9 cellular contexts compared by ENCODE assay signal in the genomic region with DNA sequence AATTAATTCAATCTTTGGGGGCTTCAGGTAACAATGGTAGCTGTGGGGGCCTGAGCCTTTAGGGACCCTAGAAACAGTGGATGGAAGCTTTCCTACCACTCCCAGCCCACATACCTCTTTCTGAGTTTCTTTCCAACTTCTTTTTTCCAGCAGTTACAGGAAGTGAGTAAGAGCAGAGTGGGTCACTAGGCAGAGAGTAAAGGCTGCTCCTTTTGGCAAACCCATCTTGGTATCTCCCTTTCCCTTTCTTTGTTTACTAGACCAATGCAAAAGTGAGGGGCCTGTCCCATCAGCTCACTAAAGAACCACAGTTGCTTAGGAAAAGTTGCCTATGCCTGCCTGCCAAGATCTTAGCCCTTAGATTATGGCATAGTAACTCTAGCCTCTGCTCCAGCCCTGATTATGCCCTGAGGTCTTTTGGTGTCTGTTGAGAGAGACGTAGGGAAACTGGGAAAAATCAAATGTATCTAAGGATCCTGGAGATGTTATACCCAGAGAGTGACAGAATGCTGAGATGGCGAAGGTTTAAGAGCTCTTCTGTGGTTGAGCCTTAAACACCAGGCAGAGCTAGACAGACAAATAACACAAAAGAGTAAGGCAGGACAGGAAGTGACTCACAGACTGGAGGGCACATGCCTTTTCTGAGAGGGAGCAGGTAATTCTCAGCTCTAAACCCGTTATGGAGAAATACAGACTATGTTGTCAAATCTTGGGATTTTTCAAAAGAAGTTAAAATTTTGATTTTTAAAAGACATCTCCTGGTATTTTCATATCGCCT. TPM values are rescaled to one million over a fixed set of nuclear protein-coding genes. Genes with fewer than 3 reads are reported as not detected.
DNase-seq lines count a peak whose midpoint lies in the region; ATAC-seq, FAIRE-seq and TF ChIP-seq lines count a peak whose summit lies in the region.
"Had no signal": no experiment of that assay in that cellular context is flagged by ENCODE, and none has a peak within 500 bp of the region (broad histone marks: within the 10 kb centered on the region; RNA-seq: fewer than 3 reads in every experiment).

No MANE protein-coding gene starts in this region.

- H3K36me3 ChIP-seq in GM12878 (ENCODE audit: control insufficient read depth in 2 of 2, insufficient read depth in 2 of 2, low read length in 1 of 2), result no peaks in the 10 kb centered on the region
- H3K36me3 ChIP-seq in neuronal stem cell (replicated peaks in 1 of 2; ENCODE audit: control insufficient read depth in 2 of 2, insufficient read depth in 2 of 2, low read length in 2 of 2), result no peaks in the 10 kb centered on the region

- no TSS peak for BruUV-seq in GM12878 (replicated peaks; lab: Mats Ljungman, UMichigan)

- H4K8ac ChIP-seq in neuronal stem cell (ENCODE audit: low read depth, low read length), result no peak overlapping the region

- DNase-seq in NOMO-1 (lab: John Stamatoyannopoulos, UW; ENCODE audit: unreplicated experiment in 2 of 2), result peak; percentile 17 to 24
- DNase-seq in NOMO-1 treated with dmso at 0.1 percent for 144 hours (lab: John Stamatoyannopoulos, UW; ENCODE audit: unreplicated experiment), result no peak
- peak; percentile 57 for DNase-seq in MV-4-11 (lab: John Stamatoyannopoulos, UW)
- no peak for DNase-seq in GM12878 (ENCODE audit: low read depth, low spot score)
- DNase-seq in neuronal stem cell (ENCODE audit: low spot score), result no peak
- no peak for DNase-seq in SK-N-DZ (ENCODE audit: low spot score)
- DNase-seq in left cardiac atrium, result no peak
- no peak for DNase-seq in GOT3 (lab: John Stamatoyannopoulos, UW)

- H3K18ac ChIP-seq in neuronal stem cell (ENCODE audit: low read length), result no peak overlapping the region

- H3K79me2 ChIP-seq in GM12878 (ENCODE audit: control insufficient read depth, insufficient read depth, low read length), result no peaks in the 10 kb centered on the region

- ATAC-seq in GM12878 (peak; percentile 89), left cardiac atrium (no peak)

- H3K27ac ChIP-seq in GM12878 (ENCODE audit: control insufficient read depth, insufficient read depth) (no peak overlapping the region), neuronal stem cell (replicated peaks; ENCODE audit: low read length) (no peak overlapping the region)

- H3K9me3 ChIP-seq in GM12878 (replicated peaks; ENCODE audit: control insufficient read depth, insufficient read depth, low read length) (no peaks in the 10 kb centered on the region), neuronal stem cell (replicated peaks in 1 of 2; ENCODE audit: control insufficient read depth in 2 of 2, insufficient read depth in 1 of 2, low read depth in 1 of 2, low read length in 2 of 2) (no peaks in the 10 kb centered on the region)

- H3K27me3 ChIP-seq in GM12878 (replicated peaks in 1 of 2; ENCODE audit: control insufficient read depth in 2 of 2, insufficient read depth in 2 of 2, low read length in 1 of 2) (no peaks in the 10 kb centered on the region), neuronal stem cell (ENCODE audit: control insufficient read depth in 3 of 3, insufficient read depth in 3 of 3, low read depth in 1 of 3, low read length in 3 of 3) (peaks cover 0 to 1% (median 0%) of the 10 kb centered on the region in 3 experiments)

- no peak overlapping the region for H2BK120ac ChIP-seq in neuronal stem cell (ENCODE audit: low read depth, low read length)

- no peak overlapping the region for H2BK15ac ChIP-seq in neuronal stem cell (ENCODE audit: low read length)

- no peak overlapping the region for H2AK5ac ChIP-seq in neuronal stem cell (ENCODE audit: low read depth, low read length)

- H2AFZ ChIP-seq in GM12878 (ENCODE audit: control insufficient read depth, low read depth, low read length), result no peak overlapping the region
- H2AFZ ChIP-seq in neuronal stem cell (ENCODE audit: low read length), result peak overlapping the region; percentile 75

- in situ Hi-C loops in GM12878 (cut with MboI), result no loop called here

- H2BK12ac ChIP-seq in neuronal stem cell (ENCODE audit: low read length), result no peak overlapping the region

- H3K79me1 ChIP-seq in neuronal stem cell (ENCODE audit: low read depth, low read length), result no peaks in the 10 kb centered on the region

- H4K91ac ChIP-seq in neuronal stem cell (ENCODE audit: low read depth, low read length, poor library complexity), result no peak overlapping the region

- H3K4ac ChIP-seq in neuronal stem cell (ENCODE audit: low read length), result no peak overlapping the region

- H3K4me1 ChIP-seq in GM12878 (ENCODE audit: control insufficient read depth, insufficient read depth, low read length) (no peaks in the 10 kb centered on the region), neuronal stem cell (ENCODE audit: control insufficient read depth in 2 of 2, insufficient read depth in 1 of 2, low read depth in 1 of 2, low read length in 2 of 2) (peaks cover 2 to 9% of the 10 kb centered on the region in 2 donors)

- H3K9ac ChIP-seq in GM12878 (ENCODE audit: control insufficient read depth, insufficient read depth, low read length) (no peak overlapping the region), neuronal stem cell (ENCODE audit: low read depth, low read length, poor library complexity) (no peak overlapping the region)

- no peak for TF ChIP-seq EP300 in GM12878 (IDR thresholded peaks at IDR 0.05; ENCODE audit: borderline replicate concordance in 1 of 2, control insufficient read depth in 1 of 2, low read depth in 2 of 2, low read length in 2 of 2)

- no peak overlapping the region for H3K4me2 ChIP-seq in GM12878 (ENCODE audit: control insufficient read depth, insufficient read depth)
- H3K4me2 ChIP-seq in neuronal stem cell (ENCODE audit: insufficient read depth, low read length, poor library complexity, severe bottlenecking), result no peak overlapping the region

- intact Hi-C loops in GM12878 (cut with micrococcal nuclease; ENCODE audit: unreplicated experiment) (no loop called here), left cardiac atrium (cut with DNase I) (no loop called here)

- POLR2A ChIA-PET in GM12878 (lab: Charles Lee), result interaction anchor here (0.6 to 0.7 kb wide), 2 partner anchors 9 to 181 kb away, joined by 3 read pairs; no protein-coding TSS in a partner anchor

- CTCF ChIA-PET in GM12878 (lab: Yijun Ruan, JAX), result interaction anchor here (0.6 to 0.9 kb wide), 2 partner anchors 391 to 1776 kb away, joined by 3 to 5 read pairs; no protein-coding TSS in a partner anchor

- TF ChIP-seq RAD21 in GM12878 (IDR thresholded peaks at IDR 0.05; ENCODE audit: insufficient read depth, low read depth, low read length), result no peak

- TF ChIP-seq POLR2A in GM12878 (IDR thresholded peaks at IDR 0.05; ENCODE audit: low read depth, low read length), result no peak

- RAD21 ChIA-PET in GM12878 (lab: Charles Lee; ENCODE audit: unreplicated experiment), result interaction anchor here (0.7 kb wide), 1 partner anchor 391 kb away, joined by 3 read pairs; no protein-coding TSS in a partner anchor

- no peak overlapping the region for H2BK5ac ChIP-seq in neuronal stem cell (ENCODE audit: low read length)

- no peak overlapping the region for H3K4me3 ChIP-seq in GM12878
- H3K4me3 ChIP-seq in neuronal stem cell (ENCODE audit: low read length in 2 of 2), result no peak overlapping the region

- TF ChIP-seq CTCF in GM12878 (IDR thresholded peaks at IDR 0.05 in 2 of 3, conservative IDR thresholded peaks at IDR 0.05 in 1 of 3; ENCODE audit: control insufficient read depth in 2 of 3, extremely low read depth in 1 of 3, insufficient read depth in 1 of 3, low read depth in 3 of 3, low read length in 3 of 3), result no peak

- no peak for FAIRE-seq in GM12878 (lab: Jason Lieb, UNC)

- no peak overlapping the region for H3K14ac ChIP-seq in neuronal stem cell (ENCODE audit: low read length)

- WGBS in GM12878 (ENCODE audit: insufficient coverage, insufficient replicate concordance, low lambda C conversion rate, missing lambda C conversion rate), result 14% methylated on average over 4 of the region's 4 CpGs
- no CpG with 5 or more reads among the region's 4 CpGs for WGBS in neuronal stem cell (ENCODE audit: extremely low coverage in 2 of 2, insufficient read length in 2 of 2, insufficient replicate concordance in 1 of 2), 2 donors

- no peaks in the 10 kb centered on the region for H4K20me1 ChIP-seq in GM12878 (ENCODE audit: control insufficient read depth, insufficient read depth)

- SMC1A ChIA-PET in GM12878 (lab: Charles Lee; ENCODE audit: uncharacterized antibody, unreplicated experiment), result interaction anchor here (1.1 to 1.2 kb wide), 2 partner anchors 14 to 390 kb away, joined by 3 to 7 read pairs; no protein-coding TSS in a partner anchor

- H3K23ac ChIP-seq in neuronal stem cell (ENCODE audit: low read depth, low read length, poor library complexity), result no peak overlapping the region

RNA-seq across cellular contexts. Expression of a gene that starts 7.7 kb away (rescaled TPM):
- total RNA-seq in GM12878 (2013; cell fraction: nucleolus; rRNA removed), result not detected in 2 replicates
- total RNA-seq in GM12878 (2014; rRNA removed) (not detected in 2 replicates), GM12878 (2014; rRNA removed; fragmentation: Illumina TruSeq; extraction: Trizol) (not detected in 2 replicates), GM12878 (2021) (0.23 TPM in 1 of 2 replicates, not detected in the other), left cardiac atrium (100 to 1,000 TPM in 1 of 2 donors, 10 to 100 TPM in 1; 50.1 to 229 TPM)
- not detected for polyA plus RNA-seq in GM12878 (2011; ENCODE audit: low read depth)
- polyA plus RNA-seq in GM12878 (2011; rRNA removed) (0.10 TPM in 1 of 2 replicates, not detected in the other), GM12878 (2014; fragmentation: Illumina TruSeq; extraction: Trizol) (0.06 TPM in 1 of 2 replicates, not detected in the other), GM12878 (2014; fragmentation: Nextera tagmentation; extraction: Ambion mirVana) (not detected), GM12878 (2014; rRNA removed) (not detected in 2 replicates), GM12878 (2016; fragmentation: Nextera tagmentation; extraction: Ambion mirVana) (under 1 TPM in 1 of 2 experiments, not detected in 1; 0.16 TPM)
- not detected in 2 replicates for polyA plus RNA-seq in GM12878 (2011; cell fraction: cytosol; rRNA removed)
- not detected in 2 replicates for polyA plus RNA-seq in GM12878 (2011; cell fraction: nucleus; rRNA removed)
- not detected in 2 replicates for polyA plus RNA-seq in GM12878 (2012)
- not detected in 2 replicates for polyA minus RNA-seq in GM12878 (2011; rRNA and poly(A)+ RNA removed)
- not detected in 2 replicates for polyA minus RNA-seq in GM12878 (2011; cell fraction: cytosol; rRNA and poly(A)+ RNA removed)
- polyA minus RNA-seq in GM12878 (2011; cell fraction: nucleus; rRNA and poly(A)+ RNA removed), result not detected in 2 replicates
- polyA plus RNA-seq in neuronal stem cell (2013, experiment 1 of 2), result 0.47 TPM
- polyA plus RNA-seq in neuronal stem cell (2013, experiment 2 of 2), result 0.35 TPM
- polyA plus RNA-seq in SK-N-DZ (2014; cell fraction: cytosol; rRNA removed), result 20.7 and 30.3 TPM in 2 replicates
- polyA plus RNA-seq in SK-N-DZ (2014; cell fraction: nucleus; rRNA removed), result 10.4 and 15.1 TPM in 2 replicates
- total RNA-seq: T-helper 1 cell treated with Interleukin-12 subunit alpha and Interleukin-12 subunit beta and Interleukin-4 antibody, amounts not matched to agents 30 ng/mL and 1 ng/mL, for 36 hours had no signal

RNA-seq across cellular contexts. Expression of a gene that starts 31.3 kb away (rescaled TPM):
- 6.9 and 8.1 TPM in 2 replicates for total RNA-seq in GM12878 (2013; cell fraction: nucleolus; rRNA removed)
- 22.4 and 23.8 TPM in 2 replicates for total RNA-seq in GM12878 (2014; rRNA removed)
- 24.3 and 25.9 TPM in 2 replicates for total RNA-seq in GM12878 (2014; rRNA removed; fragmentation: Illumina TruSeq; extraction: Trizol)
- 22.2 and 22.3 TPM in 2 replicates for total RNA-seq in GM12878 (2021)
- polyA plus RNA-seq in GM12878 (2011; ENCODE audit: low read depth), result 11.5 TPM
- polyA plus RNA-seq in GM12878 (2011; rRNA removed), result 18.8 and 24.6 TPM in 2 replicates
- 7.4 and 9.7 TPM in 2 replicates for polyA plus RNA-seq in GM12878 (2011; cell fraction: cytosol; rRNA removed)
- polyA plus RNA-seq in GM12878 (2011; cell fraction: nucleus; rRNA removed), result 11.3 and 13.6 TPM in 2 replicates
- 11.3 and 16.0 TPM in 2 replicates for polyA plus RNA-seq in GM12878 (2012)
- polyA plus RNA-seq in GM12878 (2014; fragmentation: Illumina TruSeq; extraction: Trizol), result 35.5 and 38.6 TPM in 2 replicates
- 10 to 100 TPM; 18.2 to 21.1 TPM for polyA plus RNA-seq in GM12878 (2014; fragmentation: Nextera tagmentation; extraction: Ambion mirVana)
- 19.6 and 24.1 TPM in 2 replicates for polyA plus RNA-seq in GM12878 (2014; rRNA removed)
- 10 to 100 TPM; 22.8 to 25.3 TPM for polyA plus RNA-seq in GM12878 (2016; fragmentation: Nextera tagmentation; extraction: Ambion mirVana)
- polyA minus RNA-seq in GM12878 (2011; rRNA and poly(A)+ RNA removed), result 6.2 and 10.8 TPM in 2 replicates
- 5.1 TPM in 2 replicates for polyA minus RNA-seq in GM12878 (2011; cell fraction: cytosol; rRNA and poly(A)+ RNA removed)
- 4.2 and 6.4 TPM in 2 replicates for polyA minus RNA-seq in GM12878 (2011; cell fraction: nucleus; rRNA and poly(A)+ RNA removed)
- polyA plus RNA-seq in neuronal stem cell (2013, experiment 1 of 2), result 19.5 TPM
- polyA plus RNA-seq in neuronal stem cell (2013, experiment 2 of 2), result 20.3 TPM
- 32.3 and 32.4 TPM in 2 replicates for polyA plus RNA-seq in SK-N-DZ (2014; cell fraction: cytosol; rRNA removed)
- polyA plus RNA-seq in SK-N-DZ (2014; cell fraction: nucleus; rRNA removed), result 23.8 and 26.7 TPM in 2 replicates
- 10 to 100 TPM in 1 of 2 donors, 1 to 10 TPM in 1; 7.3 to 13.8 TPM for total RNA-seq in left cardiac atrium

RNA-seq across cellular contexts. Expression of a gene that starts 31.4 kb away (rescaled TPM):
- 30.0 and 30.7 TPM in 2 replicates for total RNA-seq in GM12878 (2013; cell fraction: nucleolus; rRNA removed)
- 17.2 and 21.6 TPM in 2 replicates for total RNA-seq in GM12878 (2014; rRNA removed)
- 26.6 and 28.2 TPM in 2 replicates for total RNA-seq in GM12878 (2014; rRNA removed; fragmentation: Illumina TruSeq; extraction: Trizol)
- total RNA-seq in GM12878 (2021), result 14.2 and 16.8 TPM in 2 replicates
- polyA plus RNA-seq in GM12878 (2011; ENCODE audit: low read depth), result 6.5 TPM
- 22.3 and 32.2 TPM in 2 replicates for polyA plus RNA-seq in GM12878 (2011; rRNA removed)
- 9.2 and 9.6 TPM in 2 replicates for polyA plus RNA-seq in GM12878 (2011; cell fraction: cytosol; rRNA removed)
- polyA plus RNA-seq in GM12878 (2011; cell fraction: nucleus; rRNA removed), result 14.3 and 17.4 TPM in 2 replicates
- polyA plus RNA-seq in GM12878 (2012), result 6.9 and 10.5 TPM in 2 replicates
- 22.1 and 27.5 TPM in 2 replicates for polyA plus RNA-seq in GM12878 (2014; fragmentation: Illumina TruSeq; extraction: Trizol)
- polyA plus RNA-seq in GM12878 (2014; fragmentation: Nextera tagmentation; extraction: Ambion mirVana), result 1 to 10 TPM; 3.2 to 5.5 TPM
- 13.8 and 15.3 TPM in 2 replicates for polyA plus RNA-seq in GM12878 (2014; rRNA removed)
- 1 to 10 TPM; 4.9 to 5.0 TPM for polyA plus RNA-seq in GM12878 (2016; fragmentation: Nextera tagmentation; extraction: Ambion mirVana)
- 14.4 and 18.4 TPM in 2 replicates for polyA minus RNA-seq in GM12878 (2011; rRNA and poly(A)+ RNA removed)
- polyA minus RNA-seq in GM12878 (2011; cell fraction: cytosol; rRNA and poly(A)+ RNA removed), result 8.2 and 9.9 TPM in 2 replicates
- 5.4 and 9.6 TPM in 2 replicates for polyA minus RNA-seq in GM12878 (2011; cell fraction: nucleus; rRNA and poly(A)+ RNA removed)
- polyA plus RNA-seq in neuronal stem cell (2013, experiment 1 of 2), result 22.4 TPM
- 22.8 TPM for polyA plus RNA-seq in neuronal stem cell (2013, experiment 2 of 2)
- polyA plus RNA-seq in SK-N-DZ (2014; cell fraction: cytosol; rRNA removed), result 57.9 and 64.0 TPM in 2 replicates
- polyA plus RNA-seq in SK-N-DZ (2014; cell fraction: nucleus; rRNA removed), result 60.4 and 71.1 TPM in 2 replicates
- total RNA-seq in left cardiac atrium, result 1 to 10 TPM; 6.8 to 7.2 TPM

Comparison
In these comparisons a context has a peak if more than half of its experiments do, and no peak if none do; other contexts are left out.
1. DNase-seq: peak in NOMO-1 (2 of 2) and MV-4-11 (single experiment); none in NOMO-1 treated with dmso at 0.1 percent for 144 hours (single experiment), GM12878 (single experiment), neuronal stem cell (single experiment), SK-N-DZ (single experiment), left cardiac atrium (single experiment) and GOT3 (single experiment).
2. RNA of a gene that starts 7.7 kb away (total RNA-seq): 50.1 to 229 TPM in left cardiac atrium; 0.23 TPM in GM12878; every median in the first group is over 10 times any median in the second.